In the genomic region with DNA sequence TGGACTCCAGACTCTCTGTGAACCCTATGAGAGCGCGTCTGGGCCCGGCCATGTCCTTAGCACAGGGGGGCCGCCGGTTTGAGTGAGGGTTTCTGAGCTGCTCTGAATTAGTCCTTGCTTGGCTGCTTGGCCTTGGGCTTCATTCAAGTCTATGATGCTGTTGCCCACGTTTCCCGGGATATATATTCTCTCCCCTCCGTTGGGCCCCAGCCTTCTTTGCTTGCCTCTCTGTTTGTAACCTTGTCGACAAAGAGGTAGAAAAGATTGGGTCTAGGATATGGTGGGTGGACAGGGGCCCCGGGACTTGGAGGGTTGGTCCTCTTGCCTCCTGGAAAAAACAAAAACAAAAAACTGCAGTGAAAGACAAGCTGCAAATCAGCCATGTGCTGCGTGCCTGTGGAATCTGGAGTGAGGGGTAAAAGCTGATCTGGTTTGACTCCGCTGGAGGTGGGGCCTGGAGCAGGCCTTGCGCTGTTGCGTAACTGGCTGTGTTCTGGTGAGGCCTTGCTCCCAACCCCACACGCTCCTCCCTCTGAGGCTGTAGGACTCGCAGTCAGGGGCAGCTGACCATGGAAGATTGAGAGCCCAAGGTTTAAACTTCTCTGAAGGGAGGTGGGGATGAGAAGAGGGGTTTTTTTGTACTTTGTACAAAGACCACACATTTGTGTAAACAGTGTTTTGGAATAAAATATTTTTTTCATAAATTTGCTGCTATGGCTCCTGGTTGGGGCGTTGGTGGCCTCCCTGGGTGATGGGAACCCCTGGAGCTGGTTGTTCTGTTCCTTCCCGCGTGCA, we compare ENCODE assay signal across 2 cellular contexts.
TF ChIP-seq lines count a peak whose summit lies in the region.

No MANE protein-coding gene starts in this region.

TF ChIP-seq in PFSK-1, 5 proteins besides CTCF, POLR2A, EP300 and RAD21:
- TF ChIP-seq SIN3A (IDR thresholded peaks at IDR 0.05; ENCODE audit: borderline replicate concordance, insufficient read depth, low read length) (no peak), FOXP2 (optimal IDR thresholded peaks at IDR 0.05; ENCODE audit: borderline replicate concordance, extremely low read depth, extremely low read length, insufficient read depth) (peak; percentile 64)

TF ChIP-seq in H1, 55 proteins besides CTCF, POLR2A, EP300 and RAD21:
- TF ChIP-seq GTF2F1 (IDR thresholded peaks at IDR 0.05; ENCODE audit: borderline replicate concordance, low read depth, low read length) (no peak), CEBPB (IDR thresholded peaks at IDR 0.05; ENCODE audit: low read depth, low read length) (peak; percentile 98), POU5F1 (IDR thresholded peaks at IDR 0.05; ENCODE audit: low read depth, low read length) (no peak), POLR2AphosphoS5 (IDR thresholded peaks at IDR 0.05; ENCODE audit: low read depth, low read length) (0 out of 2 replicates have a peak, but pooled peaks have one; percentile 33)
- TF ChIP-seq, protein P1, sequence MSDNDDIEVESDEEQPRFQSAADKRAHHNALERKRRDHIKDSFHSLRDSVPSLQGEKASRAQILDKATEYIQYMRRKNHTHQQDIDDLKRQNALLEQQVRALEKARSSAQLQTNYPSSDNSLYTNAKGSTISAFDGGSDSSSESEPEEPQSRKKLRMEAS (IDR thresholded peaks at IDR 0.05): 0 out of 2 replicates have a peak, but pooled peaks have one; percentile 18
